In genomic region chr2:215038411-215038810, GRCh38 we compare ENCODE assay signal across 31 cellular contexts.
"Had no signal": no experiment of that assay in that cellular context is flagged by ENCODE, and none has a peak within 500 bp of the region (broad histone marks: within the 10 kb centered on the region; RNA-seq: fewer than 3 reads in every experiment).

No MANE protein-coding gene starts in this region.

- DNase-seq: activated B cell treated with CpG ODN at 0.5 μM for 24 hours; activated CD4-positive, alpha-beta memory T cell treated with anti-CD3 and anti-CD28 coated beads for 36 hours; activated CD4-positive, alpha-beta T cell treated with anti-CD3 and anti-CD28 coated beads for 4 hours; activated CD4-positive, alpha-beta T cell treated with anti-CD3 and anti-CD28 coated beads, Interleukin-2, amount 10 ng/mL, durations not matched to agents 24 days and 14 days; activated CD4-positive, alpha-beta T cell treated with anti-CD3 and anti-CD28 coated beads, Interleukin-2, amount 50 U/mL, for 1 hour; activated CD4-positive, alpha-beta T cell treated with anti-CD3 and anti-CD28 coated beads, Interleukin-2, amount 50 U/mL, for 4 hours; activated CD4-positive, CD25-positive, alpha-beta regulatory T cell treated with anti-CD3 and anti-CD28 coated beads, Interleukin-2, amount 50 U/mL, for 72 hours; activated CD8-positive, alpha-beta memory T cell treated with anti-CD3 and anti-CD28 coated beads, Interleukin-2, amount 50 U/mL, for 4 hours; activated CD8-positive, alpha-beta T cell treated with anti-CD3 and anti-CD28 coated beads for 36 hours; activated effector memory CD4-positive, alpha-beta T cell treated with anti-CD3 and anti-CD28 coated beads, Interleukin-2, amount 50 U/mL, for 16 hours; activated gamma-delta T cell treated with Interleukin-2 at 50 U/mL for 16 hours; activated naive CD4-positive, alpha-beta T cell; activated naive CD4-positive, alpha-beta T cell treated with anti-CD3 and anti-CD28 coated beads for 36 hours; activated naive CD4-positive, alpha-beta T cell treated with anti-CD3 and anti-CD28 coated beads, Interleukin-2, amount 50 U/mL, for 16 hours; activated naive CD8-positive, alpha-beta T cell treated with anti-CD3 and anti-CD28 coated beads for 36 hours; activated T-cell treated with anti-CD3 and anti-CD28 coated beads for 4 hours; activated T-cell treated with anti-CD3 and anti-CD28 coated beads, Interleukin-2, amount 50 U/mL, for 1 hour; activated T-cell treated with anti-CD3 and anti-CD28 coated beads, Interleukin-2, amount 50 U/mL, for 4 hours; activated T-cell treated with anti-CD3 and anti-CD28 coated beads, Interleukin-2, amount 50 U/mL, for 72 hours; adrenal gland; amniotic stem cell; aorta; body of pancreas; brain microvascular endothelial cell; central memory CD4-positive, alpha-beta T cell; T-helper 17 cell; T1000 had no signal

- H3K36me3 ChIP-seq: adrenal gland, brain microvascular endothelial cell, breast epithelium had no signal

- H3K4me1 ChIP-seq: adrenal gland, body of pancreas, breast epithelium had no signal

- H3K27me3 ChIP-seq: adrenal gland, body of pancreas, brain microvascular endothelial cell, breast epithelium had no signal

- H3K27ac ChIP-seq: adrenal gland, body of pancreas, brain microvascular endothelial cell, breast epithelium, VCaP had no signal

- ATAC-seq: activated CD8-positive, alpha-beta T cell treated with anti-CD3 and anti-CD28 coated beads for 36 hours; activated naive CD4-positive, alpha-beta T cell treated with anti-CD3 and anti-CD28 coated beads, Interleukin-2, amount 50 U/mL, for 72 hours; activated T-cell treated with anti-CD3 and anti-CD28 coated beads, Interleukin-2, amount 50 U/mL, for 4 hours; activated T-cell treated with anti-CD3 and anti-CD28 coated beads, Interleukin-2, amount 50 U/mL, for 72 hours; activated T-helper 17 cell treated with anti-CD3 and anti-CD28 coated beads, Interleukin-2, amount 50 U/mL, for 72 hours; body of pancreas; T-helper 17 cell had no signal

- H3K4me3 ChIP-seq: adrenal gland, body of pancreas, breast epithelium had no signal

- H3K9me3 ChIP-seq: adrenal gland, body of pancreas, breast epithelium had no signal
